ENCODE assay signal across 19 cellular contexts in the genomic region with DNA sequence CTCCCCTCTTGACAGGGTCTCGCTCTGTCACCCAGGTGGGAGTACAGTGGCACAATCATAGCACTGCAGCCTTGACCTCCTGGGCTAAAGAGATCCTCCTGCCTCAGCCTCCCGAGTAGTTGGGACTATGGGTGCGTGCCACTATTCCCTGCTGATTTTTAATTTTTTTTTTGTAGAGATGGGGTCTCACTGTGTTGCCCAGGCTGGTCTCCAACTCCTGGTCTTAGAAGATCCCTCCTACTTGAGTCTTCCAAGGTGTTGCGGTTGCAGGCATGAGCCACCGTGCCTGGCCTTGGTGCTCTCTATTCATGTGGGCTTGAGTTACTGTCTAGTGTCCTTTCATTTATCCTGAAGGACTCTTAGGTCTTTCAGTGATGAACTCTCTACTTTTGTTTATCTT. TPM values are rescaled to one million over a fixed set of nuclear protein-coding genes. Genes with fewer than 3 reads are reported as not detected.
DNase-seq lines count a peak whose midpoint lies in the region; ATAC-seq and TF ChIP-seq lines count a peak whose summit lies in the region.
"Had no signal": no experiment of that assay in that cellular context is flagged by ENCODE, and none has a peak within 500 bp of the region (broad histone marks: within the 10 kb centered on the region; RNA-seq: fewer than 3 reads in every experiment).

No MANE protein-coding gene starts in this region.

- H3K27ac Mint-ChIP-seq in central memory CD8-positive, alpha-beta T cell (ENCODE audit: low read depth) = peak overlapping the region; percentile 46

- CTCF ChIA-PET in HEK293 (lab: Yijun Ruan, JAX) = interaction anchor here (0.6 to 0.8 kb wide), 2 partner anchors 12 to 21 kb away, joined by 3 to 5 read pairs; no protein-coding TSS in a partner anchor

- intact Hi-C loops in sciatic nerve (cut with DNase I) = no loop called here
- intact Hi-C loops in stomach (cut with DNase I; ENCODE audit: low total_unique reads) = no loop called here

- no peaks in the 10 kb centered on the region for H3K27me3 Mint-ChIP-seq in central memory CD8-positive, alpha-beta T cell
- H3K27me3 Mint-ChIP-seq: CD4-positive, CD25-positive, alpha-beta regulatory T cell; CD8-positive, alpha-beta memory T cell had no signal

- POLR2A ChIA-PET in HEK293 (lab: Yijun Ruan, JAX) = no interaction called here

- DNase-seq in RWPE2 (ENCODE audit: low spot score) (peak; percentile 7), sciatic nerve (ENCODE audit: low spot score) (peak; percentile 23), stomach (no peak), medulla oblongata (ENCODE audit: extremely low spot score) (no peak)
- no peak for DNase-seq in central memory CD8-positive, alpha-beta T cell (ENCODE audit: low spot score in 2 of 2)
- DNase-seq in activated effector memory CD4-positive, alpha-beta T cell treated with anti-CD3 and anti-CD28 coated beads, Interleukin-2, amount 50 U/mL, for 16 hours = no peak
- DNase-seq: ACHN; BE2C; C1 segment of cervical spinal cord; CD4-positive, CD25-positive, alpha-beta regulatory T cell; CD8-positive, alpha-beta memory T cell; COR-L47; DMS 273 treated with DMSO at 0.1 percent for 48 hours; DMS53; DND-41; EL; H9 had no signal

- 0 out of 2 replicates have a peak, but pooled peaks cover 4% of the 10 kb centered on the region for H3K4me1 ChIP-seq in HEK293 (ENCODE audit: control insufficient read depth, insufficient read depth, low read length)
- no peaks in the 10 kb centered on the region for H3K4me1 ChIP-seq in RWPE2 (ENCODE audit: insufficient read depth, poor library complexity, severe bottlenecking)
- peaks cover 0 to 54% (median 26%) of the 10 kb centered on the region in 4 donors for H3K4me1 ChIP-seq in stomach
- H3K4me1 ChIP-seq: BE2C had no signal

- H3K4me1 Mint-ChIP-seq in central memory CD8-positive, alpha-beta T cell = peaks cover 62% of the 10 kb centered on the region

- no peak overlapping the region for H3K4me3 ChIP-seq in HEK293 (ENCODE audit: low read depth, low read length)
- H3K4me3 ChIP-seq in RWPE2 (ENCODE audit: severe bottlenecking) = no peak overlapping the region
- no peak overlapping the region for H3K4me3 ChIP-seq in stomach
- H3K4me3 ChIP-seq: GM12878 had no signal

- WGBS in stomach, 5 donors = 94 to 99% (median 98%) methylated on average over 5 of the region's 5 CpGs

- no peaks in the 10 kb centered on the region for H3K27me3 ChIP-seq in RWPE2 (ENCODE audit: insufficient read depth, poor library complexity, severe bottlenecking)
- no peaks in the 10 kb centered on the region for H3K27me3 ChIP-seq in stomach
- H3K27me3 ChIP-seq: BE2C had no signal

- TF ChIP-seq CTCF in HEK293 (tag by site-specific recombination; IDR thresholded peaks at IDR 0.05) (no peak), RWPE2 (IDR thresholded peaks at IDR 0.05; ENCODE audit: poor library complexity, severe bottlenecking) (no peak), stomach (IDR thresholded peaks at IDR 0.05) (no peak)

- H3K9me3 Mint-ChIP-seq in central memory CD8-positive, alpha-beta T cell = no peaks in the 10 kb centered on the region
- H3K9me3 Mint-ChIP-seq: CD4-positive, CD25-positive, alpha-beta regulatory T cell; CD8-positive, alpha-beta memory T cell; H9 had no signal

- H3K4me3 Mint-ChIP-seq in central memory CD8-positive, alpha-beta T cell = no peak overlapping the region
- H3K4me3 Mint-ChIP-seq: H9 had no signal

- no peak for TF ChIP-seq EP300 in stomach (IDR thresholded peaks at IDR 0.05)

- peaks cover 18% of the 10 kb centered on the region for H3K36me3 Mint-ChIP-seq in central memory CD8-positive, alpha-beta T cell (ENCODE audit: insufficient read depth)

- H3K36me3 ChIP-seq in HEK293 (ENCODE audit: control insufficient read depth in 2 of 2, insufficient read depth in 1 of 2, low read length in 2 of 2) (peaks cover 0 to 15% of the 10 kb centered on the region in 2 experiments; a peak in 2 of 3 replicates), RWPE2 (ENCODE audit: low read depth) (peaks cover 20% of the 10 kb centered on the region), stomach (peaks cover 5 to 45% (median 31%) of the 10 kb centered on the region in 4 donors)

- no peaks in the 10 kb centered on the region for H3K9me3 ChIP-seq in HEK293 (ENCODE audit: control insufficient read depth, insufficient read depth, low read depth, low read length)
- H3K9me3 ChIP-seq in RWPE2 (ENCODE audit: severe bottlenecking) = no peaks in the 10 kb centered on the region
- H3K9me3 ChIP-seq in stomach = no peaks in the 10 kb centered on the region
- H3K9me3 ChIP-seq: BE2C had no signal

- no peak overlapping the region for H3K27ac ChIP-seq in HEK293 (ENCODE audit: extremely low read depth, low read depth, low read length)
- no peak overlapping the region for H3K27ac ChIP-seq in RWPE2 (ENCODE audit: poor library complexity, severe bottlenecking)
- H3K27ac ChIP-seq in stomach = no peak overlapping the region

- ATAC-seq in RWPE2 (ENCODE audit: low read depth) = no peak
- no peak for ATAC-seq in central memory CD8-positive, alpha-beta T cell (replicated peaks; ENCODE audit: extremely low read depth, poor library complexity, severe bottlenecking)
- ATAC-seq in sciatic nerve = no peak
- ATAC-seq: GM12878 had no signal

- TF ChIP-seq POLR2A in stomach (IDR thresholded peaks at IDR 0.05) = no peak

TF ChIP-seq in HEK293, 187 proteins besides CTCF, POLR2A, EP300 and RAD21:
- TF ChIP-seq ZNF830 (tag by site-specific recombination; IDR thresholded peaks at IDR 0.05; ENCODE audit: low read depth) (no peak), ZNF121 (tag by site-specific recombination; IDR thresholded peaks at IDR 0.05) (peak; percentile 80), ZNF670 (tag by site-specific recombination; IDR thresholded peaks at IDR 0.05; ENCODE audit: low read depth) (no peak), KLF1 (tag by site-specific recombination; IDR thresholded peaks at IDR 0.05) (no peak), ZNF423 (tag by site-specific recombination; IDR thresholded peaks at IDR 0.05) (no peak)
- TF ChIP-seq, protein P1, sequence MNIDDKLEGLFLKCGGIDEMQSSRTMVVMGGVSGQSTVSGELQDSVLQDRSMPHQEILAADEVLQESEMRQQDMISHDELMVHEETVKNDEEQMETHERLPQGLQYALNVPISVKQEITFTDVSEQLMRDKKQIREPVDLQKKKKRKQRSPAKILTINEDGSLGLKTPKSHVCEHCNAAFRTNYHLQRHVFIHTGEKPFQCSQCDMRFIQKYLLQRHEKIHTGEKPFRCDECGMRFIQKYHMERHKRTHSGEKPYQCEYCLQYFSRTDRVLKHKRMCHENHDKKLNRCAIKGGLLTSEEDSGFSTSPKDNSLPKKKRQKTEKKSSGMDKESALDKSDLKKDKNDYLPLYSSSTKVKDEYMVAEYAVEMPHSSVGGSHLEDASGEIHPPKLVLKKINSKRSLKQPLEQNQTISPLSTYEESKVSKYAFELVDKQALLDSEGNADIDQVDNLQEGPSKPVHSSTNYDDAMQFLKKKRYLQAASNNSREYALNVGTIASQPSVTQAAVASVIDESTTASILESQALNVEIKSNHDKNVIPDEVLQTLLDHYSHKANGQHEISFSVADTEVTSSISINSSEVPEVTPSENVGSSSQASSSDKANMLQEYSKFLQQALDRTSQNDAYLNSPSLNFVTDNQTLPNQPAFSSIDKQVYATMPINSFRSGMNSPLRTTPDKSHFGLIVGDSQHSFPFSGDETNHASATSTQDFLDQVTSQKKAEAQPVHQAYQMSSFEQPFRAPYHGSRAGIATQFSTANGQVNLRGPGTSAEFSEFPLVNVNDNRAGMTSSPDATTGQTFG (tag by site-specific recombination; IDR thresholded peaks at IDR 0.05; ENCODE audit: borderline replicate concordance) = no peak

RNA-seq across cellular contexts. Expression of a gene that starts 24.1 kb away (rescaled TPM):
- total RNA-seq in sciatic nerve (104 TPM), stomach (100 to 1,000 TPM in 3 of 5 donors, 10 to 100 TPM in 2; 77.3 to 419 (median 104) TPM)
- 10 to 100 TPM; 23.9 to 34.7 (median 24.9) TPM for polyA plus RNA-seq in stomach

RNA-seq across cellular contexts. Expression of a gene that starts 37.4 kb away (rescaled TPM):
- total RNA-seq in sciatic nerve (30.6 TPM), stomach (100 to 1,000 TPM in 4 of 5 donors, 10 to 100 TPM in 1; 31.8 to 185 (median 148) TPM)
- polyA plus RNA-seq in stomach = 100 to 1,000 TPM in 2 of 3 donors, 10 to 100 TPM in 1; 93.5 to 134 (median 128) TPM

RNA-seq across cellular contexts. Expression of a gene that starts 52.6 kb away (rescaled TPM):
- total RNA-seq in sciatic nerve (15.6 TPM), stomach (10 to 100 TPM in 4 of 5 donors, 1 to 10 TPM in 1; 9.4 to 40.6 (median 31.9) TPM)
- 10 to 100 TPM; 17.0 to 30.0 (median 21.1) TPM for polyA plus RNA-seq in stomach

Comparison
In these comparisons a context has a peak if more than half of its experiments do, and no peak if none do; other contexts are left out.
1. DNase-seq: peak in RWPE2 (single experiment) and sciatic nerve (single experiment); none in central memory CD8-positive, alpha-beta T cell (0 of 2), activated effector memory CD4-positive, alpha-beta T cell treated with anti-CD3 and anti-CD28 coated beads, Interleukin-2, amount 50 U/mL, for 16 hours (single experiment), stomach (single experiment) and medulla oblongata (single experiment).